21 cellular contexts compared by ENCODE assay signal in genomic region chr9:95896580-95896979, GRCh38. TPM values are rescaled to one million over a fixed set of nuclear protein-coding genes. Genes with fewer than 3 reads are reported as not detected.
DNase-seq lines count a peak whose midpoint lies in the region; ATAC-seq lines count a peak whose summit lies in the region.
"Had no signal": no experiment of that assay in that cellular context is flagged by ENCODE, and none has a peak within 500 bp of the region (broad histone marks: within the 10 kb centered on the region; RNA-seq: fewer than 3 reads in every experiment).

No MANE protein-coding gene starts in this region.

- POLR2A ChIA-PET in activated CD4-positive, alpha-beta memory T cell treated with anti-CD3 and anti-CD28 coated beads, Interleukin-2, amount 10 ng/mL, durations not matched to agents 7 days and 5 days (lab: Charles Lee) = interaction anchor here (2.2 kb wide), 1 partner anchor 21 kb away, joined by 14 read pairs; the partner anchor contains the start of gene ERCC6L2
- POLR2A ChIA-PET in activated CD4-positive, alpha-beta memory T cell treated with anti-CD3 and anti-CD28 coated beads for 36 hours (lab: Charles Lee) = no interaction called here
- POLR2A ChIA-PET in CD8-positive, alpha-beta memory T cell (lab: Charles Lee) = no interaction called here
- POLR2A ChIA-PET in naive thymus-derived CD4-positive, alpha-beta T cell (lab: Charles Lee) = interaction anchor here (2.5 kb wide), 1 partner anchor 21 kb away, joined by 11 read pairs; the partner anchor contains the start of gene ERCC6L2

- no peak for ATAC-seq in naive thymus-derived CD4-positive, alpha-beta T cell
- ATAC-seq in HG02798 (IDR thresholded peaks at IDR 0.05; ENCODE audit: poor library complexity, unreplicated experiment) = no peak
- ATAC-seq: activated CD4-positive, alpha-beta T cell treated with anti-CD3 and anti-CD28 coated beads for 36 hours had no signal

- H3K4me1 ChIP-seq in CD8-positive, alpha-beta memory T cell (ENCODE audit: insufficient read depth, low read length) = peaks cover 15% of the 10 kb centered on the region
- peaks cover 5 to 15% of the 10 kb centered on the region in 2 donors for H3K4me1 ChIP-seq in naive thymus-derived CD4-positive, alpha-beta T cell (ENCODE audit: control insufficient read depth in 2 of 2, insufficient read depth in 2 of 2, low read length in 2 of 2)
- H3K4me1 ChIP-seq: SJCRH30, thyroid gland had no signal

- no peak for DNase-seq in activated CD4-positive, alpha-beta memory T cell treated with anti-CD3 and anti-CD28 coated beads, Interleukin-2, amount 10 ng/mL, durations not matched to agents 7 days and 5 days
- DNase-seq in activated CD4-positive, alpha-beta memory T cell treated with anti-CD3 and anti-CD28 coated beads for 36 hours = no peak
- no peak for DNase-seq in CD8-positive, alpha-beta memory T cell
- no peak for DNase-seq in naive thymus-derived CD4-positive, alpha-beta T cell
- DNase-seq in SIG-M5 treated with dmso at 0.1 percent for 504 hours (lab: John Stamatoyannopoulos, UW; ENCODE audit: unreplicated experiment) (no peak), NCI-H146 (lab: John Stamatoyannopoulos, UW) (no peak)
- DNase-seq: activated CD4-positive, alpha-beta T cell treated with anti-CD3 and anti-CD28 coated beads for 36 hours; activated effector memory CD4-positive, alpha-beta T cell treated with anti-CD3 and anti-CD28 coated beads, Interleukin-2, amount 50 U/mL, for 16 hours; H9; mesendoderm; NCI-H1417; NCI-H2081; NCI-H2227 treated with DMSO at 0.1 percent for 48 hours; NCI-H69; SJCRH30; stimulated activated CD4-positive, alpha-beta T cell treated with anti-CD3 and anti-CD28 coated beads, Interleukin-15, amount 100 ng/mL, for 24 hours; stimulated activated naive CD4-positive, alpha-beta T cell treated with Interleukin-2 at 50 U/mL for 16 hours; thyroid gland had no signal

- H3K4me3 ChIP-seq in CD8-positive, alpha-beta memory T cell (ENCODE audit: low read length) = no peak overlapping the region
- H3K4me3 ChIP-seq in naive thymus-derived CD4-positive, alpha-beta T cell (ENCODE audit: low read length) = no peak overlapping the region
- H3K4me3 ChIP-seq: SJCRH30, thyroid gland, vagina had no signal

- H3K36me3 ChIP-seq in CD8-positive, alpha-beta memory T cell (ENCODE audit: insufficient read depth, low read length) = no peaks in the 10 kb centered on the region
- no peaks in the 10 kb centered on the region for H3K36me3 ChIP-seq in naive thymus-derived CD4-positive, alpha-beta T cell (ENCODE audit: control insufficient read depth in 2 of 3, insufficient read depth in 3 of 3, low read length in 3 of 3)
- H3K36me3 ChIP-seq: thyroid gland had no signal

- peaks cover 22% of the 10 kb centered on the region for H3K4me1 Mint-ChIP-seq in activated CD4-positive, alpha-beta memory T cell treated with anti-CD3 and anti-CD28 coated beads, Interleukin-2, amount 10 ng/mL, durations not matched to agents 7 days and 5 days
- H3K4me1 Mint-ChIP-seq in activated CD4-positive, alpha-beta memory T cell treated with anti-CD3 and anti-CD28 coated beads for 36 hours (ENCODE audit: low read depth) = peaks cover 24% of the 10 kb centered on the region
- H3K4me1 Mint-ChIP-seq in CD8-positive, alpha-beta memory T cell = peaks cover 26 to 59% (median 50%) of the 10 kb centered on the region in 3 donors
- H3K4me1 Mint-ChIP-seq in T-helper 1 cell treated with Interleukin-12 subunit alpha and Interleukin-12 subunit beta and Interleukin-4 antibody, amounts not matched to agents 30 μg/mL and 1 μg/mL, for 36 hours (ENCODE audit: low read depth) = peaks cover 29% of the 10 kb centered on the region
- peaks cover 21 to 72% (median 60%) of the 10 kb centered on the region in 7 donors for H3K4me1 Mint-ChIP-seq in naive thymus-derived CD4-positive, alpha-beta T cell
- H3K4me1 Mint-ChIP-seq: H9 had no signal

- H3K9me3 Mint-ChIP-seq in activated CD4-positive, alpha-beta memory T cell treated with anti-CD3 and anti-CD28 coated beads, Interleukin-2, amount 10 ng/mL, durations not matched to agents 7 days and 5 days = peaks cover 13% of the 10 kb centered on the region
- peaks cover 18% of the 10 kb centered on the region for H3K9me3 Mint-ChIP-seq in activated CD4-positive, alpha-beta memory T cell treated with anti-CD3 and anti-CD28 coated beads for 36 hours
- H3K9me3 Mint-ChIP-seq in CD8-positive, alpha-beta memory T cell = peaks cover 0 to 7% (median 4%) of the 10 kb centered on the region in 5 donors
- H3K9me3 Mint-ChIP-seq in T-helper 1 cell treated with Interleukin-12 subunit alpha and Interleukin-12 subunit beta and Interleukin-4 antibody, amounts not matched to agents 30 μg/mL and 1 μg/mL, for 36 hours = peaks cover 30% of the 10 kb centered on the region
- peaks cover 0 to 16% (median 5%) of the 10 kb centered on the region in 11 donors for H3K9me3 Mint-ChIP-seq in naive thymus-derived CD4-positive, alpha-beta T cell
- H3K9me3 Mint-ChIP-seq: H9 had no signal

- H3K27ac Mint-ChIP-seq in activated CD4-positive, alpha-beta memory T cell treated with anti-CD3 and anti-CD28 coated beads, Interleukin-2, amount 10 ng/mL, durations not matched to agents 7 days and 5 days = peak overlapping the region; percentile 50
- H3K27ac Mint-ChIP-seq in activated CD4-positive, alpha-beta memory T cell treated with anti-CD3 and anti-CD28 coated beads for 36 hours = no peak overlapping the region
- peak overlapping the region in 5 of 8 donors; percentile 9 to 82 (median 55) for H3K27ac Mint-ChIP-seq in CD8-positive, alpha-beta memory T cell
- peak overlapping the region; percentile 83 for H3K27ac Mint-ChIP-seq in T-helper 1 cell treated with Interleukin-12 subunit alpha and Interleukin-12 subunit beta and Interleukin-4 antibody, amounts not matched to agents 30 μg/mL and 1 μg/mL, for 36 hours
- peak overlapping the region in 6 of 9 donors; percentile 53 to 86 (median 72) for H3K27ac Mint-ChIP-seq in naive thymus-derived CD4-positive, alpha-beta T cell
- H3K27ac Mint-ChIP-seq: activated CD4-positive, alpha-beta T cell treated with anti-CD3 and anti-CD28 coated beads for 36 hours had no signal

- no peaks in the 10 kb centered on the region for H3K9me3 ChIP-seq in CD8-positive, alpha-beta memory T cell (ENCODE audit: low read length)
- H3K9me3 ChIP-seq in naive thymus-derived CD4-positive, alpha-beta T cell (ENCODE audit: control insufficient read depth in 2 of 3, low read length in 3 of 3) = no peaks in the 10 kb centered on the region
- H3K9me3 ChIP-seq: thyroid gland, vagina had no signal

- H3K36me3 Mint-ChIP-seq in activated CD4-positive, alpha-beta memory T cell treated with anti-CD3 and anti-CD28 coated beads, Interleukin-2, amount 10 ng/mL, durations not matched to agents 7 days and 5 days (ENCODE audit: low read depth) = peaks cover 41% of the 10 kb centered on the region
- H3K36me3 Mint-ChIP-seq in activated CD4-positive, alpha-beta memory T cell treated with anti-CD3 and anti-CD28 coated beads for 36 hours = peaks cover 30% of the 10 kb centered on the region
- peaks cover 7 to 42% (median 28%) of the 10 kb centered on the region in 3 donors for H3K36me3 Mint-ChIP-seq in CD8-positive, alpha-beta memory T cell
- H3K36me3 Mint-ChIP-seq in T-helper 1 cell treated with Interleukin-12 subunit alpha and Interleukin-12 subunit beta and Interleukin-4 antibody, amounts not matched to agents 30 μg/mL and 1 μg/mL, for 36 hours (ENCODE audit: low read depth) = peaks cover 35% of the 10 kb centered on the region
- H3K36me3 Mint-ChIP-seq in naive thymus-derived CD4-positive, alpha-beta T cell = peaks cover 0 to 44% (median 31%) of the 10 kb centered on the region in 5 donors

- no peaks in the 10 kb centered on the region for H3K27me3 Mint-ChIP-seq in activated CD4-positive, alpha-beta memory T cell treated with anti-CD3 and anti-CD28 coated beads, Interleukin-2, amount 10 ng/mL, durations not matched to agents 7 days and 5 days
- no peaks in the 10 kb centered on the region for H3K27me3 Mint-ChIP-seq in activated CD4-positive, alpha-beta memory T cell treated with anti-CD3 and anti-CD28 coated beads for 36 hours
- no peaks in the 10 kb centered on the region for H3K27me3 Mint-ChIP-seq in CD8-positive, alpha-beta memory T cell
- no peaks in the 10 kb centered on the region for H3K27me3 Mint-ChIP-seq in T-helper 1 cell treated with Interleukin-12 subunit alpha and Interleukin-12 subunit beta and Interleukin-4 antibody, amounts not matched to agents 30 μg/mL and 1 μg/mL, for 36 hours (ENCODE audit: low read depth)
- H3K27me3 Mint-ChIP-seq in naive thymus-derived CD4-positive, alpha-beta T cell = no peaks in the 10 kb centered on the region
- H3K27me3 Mint-ChIP-seq: activated CD4-positive, alpha-beta T cell treated with anti-CD3 and anti-CD28 coated beads for 36 hours had no signal

- intact Hi-C loops in activated CD4-positive, alpha-beta memory T cell treated with anti-CD3 and anti-CD28 coated beads for 36 hours (cut with micrococcal nuclease) = no loop called here
- intact Hi-C loops in naive thymus-derived CD4-positive, alpha-beta T cell (cut with micrococcal nuclease) = loop anchor here in 1 of 2 donors (1.0 to 5.0 kb wide), 3 partner anchors 8 to 116 kb away; no protein-coding TSS in a partner anchor

- H3K27me3 ChIP-seq in CD8-positive, alpha-beta memory T cell (ENCODE audit: insufficient read depth, low read length, poor library complexity, severe bottlenecking) = no peaks in the 10 kb centered on the region
- no peaks in the 10 kb centered on the region for H3K27me3 ChIP-seq in naive thymus-derived CD4-positive, alpha-beta T cell (ENCODE audit: control insufficient read depth in 2 of 2, insufficient read depth in 2 of 2, low read length in 2 of 2)
- H3K27me3 ChIP-seq: SJCRH30, thyroid gland, vagina had no signal

- CTCF ChIA-PET in activated CD4-positive, alpha-beta memory T cell treated with anti-CD3 and anti-CD28 coated beads, Interleukin-2, amount 10 ng/mL, durations not matched to agents 7 days and 5 days (lab: Charles Lee) = interaction anchor here (1.2 kb wide), 1 partner anchor 12 kb away, joined by 3 read pairs; no protein-coding TSS in a partner anchor
- CTCF ChIA-PET in activated CD4-positive, alpha-beta memory T cell treated with anti-CD3 and anti-CD28 coated beads for 36 hours (lab: Charles Lee) = no interaction called here
- CTCF ChIA-PET in CD8-positive, alpha-beta memory T cell (lab: Charles Lee) = no interaction called here
- CTCF ChIA-PET in naive thymus-derived CD4-positive, alpha-beta T cell (lab: Charles Lee) = interaction anchor here (1.2 kb wide), 1 partner anchor 22 kb away, joined by 4 read pairs; no protein-coding TSS in a partner anchor

- H3K4me3 Mint-ChIP-seq in activated CD4-positive, alpha-beta memory T cell treated with anti-CD3 and anti-CD28 coated beads, Interleukin-2, amount 10 ng/mL, durations not matched to agents 7 days and 5 days = peak overlapping the region; percentile 5
- H3K4me3 Mint-ChIP-seq in activated CD4-positive, alpha-beta memory T cell treated with anti-CD3 and anti-CD28 coated beads for 36 hours = no peak overlapping the region
- peak overlapping the region in 5 of 7 donors; percentile 21 to 72 (median 51) for H3K4me3 Mint-ChIP-seq in CD8-positive, alpha-beta memory T cell
- peak overlapping the region; percentile 49 for H3K4me3 Mint-ChIP-seq in T-helper 1 cell treated with Interleukin-12 subunit alpha and Interleukin-12 subunit beta and Interleukin-4 antibody, amounts not matched to agents 30 μg/mL and 1 μg/mL, for 36 hours
- peak overlapping the region in 7 of 10 donors; percentile 40 to 74 (median 50) for H3K4me3 Mint-ChIP-seq in naive thymus-derived CD4-positive, alpha-beta T cell
- H3K4me3 Mint-ChIP-seq: activated CD4-positive, alpha-beta T cell treated with anti-CD3 and anti-CD28 coated beads for 36 hours; H9 had no signal

- H3K27ac ChIP-seq in CD8-positive, alpha-beta memory T cell (ENCODE audit: low read depth, low read length) = no peak overlapping the region
- H3K27ac ChIP-seq in naive thymus-derived CD4-positive, alpha-beta T cell (ENCODE audit: low read depth, low read length) = no peak overlapping the region
- H3K27ac ChIP-seq: SJCRH30, thyroid gland, vagina had no signal

RNA-seq across cellular contexts. Expression of gene ERCC6L2, which starts 21.1 kb away (rescaled TPM):
- total RNA-seq in activated CD4-positive, alpha-beta memory T cell treated with anti-CD3 and anti-CD28 coated beads, Interleukin-2, amount 10 ng/mL, durations not matched to agents 7 days and 5 days = 10 to 100 TPM; 27.7 to 28.5 TPM
- total RNA-seq in activated CD4-positive, alpha-beta memory T cell treated with anti-CD3 and anti-CD28 coated beads for 36 hours = 10 to 100 TPM; 23.1 to 25.1 TPM
- total RNA-seq in CD8-positive, alpha-beta memory T cell = 10 to 100 TPM; 30.0 to 32.7 TPM
- 41.2 TPM for polyA plus RNA-seq in CD8-positive, alpha-beta memory T cell
- total RNA-seq in naive thymus-derived CD4-positive, alpha-beta T cell = 10 to 100 TPM; 46.2 to 82.8 (median 52.4) TPM
- polyA plus RNA-seq in naive thymus-derived CD4-positive, alpha-beta T cell = 10 to 100 TPM; 54.9 to 66.1 TPM

Comparison
In these comparisons a context has a peak if more than half of its experiments do, and no peak if none do; other contexts are left out.
1. CTCF ChIA-PET loops: an anchor here in activated CD4-positive, alpha-beta memory T cell treated with anti-CD3 and anti-CD28 coated beads, Interleukin-2, amount 10 ng/mL, durations not matched to agents 7 days and 5 days (1.2 kb wide) and naive thymus-derived CD4-positive, alpha-beta T cell (1.2 kb wide); none called in activated CD4-positive, alpha-beta memory T cell treated with anti-CD3 and anti-CD28 coated beads for 36 hours and CD8-positive, alpha-beta memory T cell.
2. POLR2A ChIA-PET loops: an anchor here in activated CD4-positive, alpha-beta memory T cell treated with anti-CD3 and anti-CD28 coated beads, Interleukin-2, amount 10 ng/mL, durations not matched to agents 7 days and 5 days (2.2 kb wide) and naive thymus-derived CD4-positive, alpha-beta T cell (2.5 kb wide); none called in activated CD4-positive, alpha-beta memory T cell treated with anti-CD3 and anti-CD28 coated beads for 36 hours and CD8-positive, alpha-beta memory T cell.